23 cellular contexts compared by ENCODE assay signal in genomic region chr6:135640048-135640447, GRCh38.
DNase-seq lines count a peak whose midpoint lies in the region; ATAC-seq and TF ChIP-seq lines count a peak whose summit lies in the region.
"Had no signal": no experiment of that assay in that cellular context is flagged by ENCODE, and none has a peak within 500 bp of the region (broad histone marks: within the 10 kb centered on the region; RNA-seq: fewer than 3 reads in every experiment).

No MANE protein-coding gene starts in this region.

- H3K36me3 ChIP-seq in GM23338 (ENCODE audit: insufficient read depth) = no peaks in the 10 kb centered on the region
- H3K36me3 ChIP-seq: HAP-1 had no signal

- H3K9me2 ChIP-seq in GM23338 (ENCODE audit: insufficient read depth) = no peaks in the 10 kb centered on the region

- H3K27ac Mint-ChIP-seq in activated T-cell treated with anti-CD3 and anti-CD28 coated beads, Interleukin-2, amount 50 U/mL, for 72 hours = peak overlapping the region; percentile 7
- H3K27ac Mint-ChIP-seq in GM23338 = peak overlapping the region; percentile 38
- H3K27ac Mint-ChIP-seq in T-helper 2 cell treated with Interferon-gamma antibody and Interleukin-4, amounts not matched to agents 5 μg/mL and 100 μg/mL, for 36 hours = peak overlapping the region; percentile 82
- H3K27ac Mint-ChIP-seq in activated naive CD8-positive, alpha-beta T cell treated with anti-CD3 and anti-CD28 coated beads, Interleukin-2, amount 50 U/mL, for 24 hours = peak overlapping the region; percentile 81
- H3K27ac Mint-ChIP-seq: B cell; CD8-positive, alpha-beta T cell; HFFc6 had no signal

- peak overlapping the region; percentile 48; the same call in 1 of the 2 replicates for H2AFZ ChIP-seq in GM23338

- H3K4me3 ChIP-seq in GM23338 = no peak overlapping the region
- H3K4me3 ChIP-seq: HAP-1 had no signal

- no peak overlapping the region for H3K4me2 ChIP-seq in GM23338
- H3K4me2 ChIP-seq: KMS-11 had no signal

- peak; percentile 6 for ATAC-seq in activated T-cell treated with anti-CD3 and anti-CD28 coated beads, Interleukin-2, amount 50 U/mL, for 72 hours (replicated peaks in 1 of 2)
- no peak for ATAC-seq in GM23338
- ATAC-seq in activated naive CD8-positive, alpha-beta T cell treated with anti-CD3 and anti-CD28 coated beads, Interleukin-2, amount 50 U/mL, for 24 hours = no peak
- no peak for ATAC-seq in GM18907 (IDR thresholded peaks at IDR 0.05; ENCODE audit: unreplicated experiment)
- ATAC-seq: CD8-positive, alpha-beta T cell; Panc1 had no signal

- no peaks in the 10 kb centered on the region for H3K27me3 Mint-ChIP-seq in activated T-cell treated with anti-CD3 and anti-CD28 coated beads, Interleukin-2, amount 50 U/mL, for 72 hours (ENCODE audit: low read depth)
- H3K27me3 Mint-ChIP-seq in GM23338 (ENCODE audit: insufficient read depth, low read depth, poor library complexity) = peaks cover 1% of the 10 kb centered on the region
- no peaks in the 10 kb centered on the region for H3K27me3 Mint-ChIP-seq in T-helper 2 cell treated with Interferon-gamma antibody and Interleukin-4, amounts not matched to agents 5 μg/mL and 100 μg/mL, for 36 hours (ENCODE audit: low read depth)
- H3K27me3 Mint-ChIP-seq in activated naive CD8-positive, alpha-beta T cell treated with anti-CD3 and anti-CD28 coated beads, Interleukin-2, amount 50 U/mL, for 24 hours = peaks cover 7% of the 10 kb centered on the region
- H3K27me3 Mint-ChIP-seq: B cell had no signal

- H3K79me2 ChIP-seq in GM23338 (replicated peaks; ENCODE audit: insufficient read depth) = no peaks in the 10 kb centered on the region

- H3K4me1 ChIP-seq in GM23338 (ENCODE audit: insufficient read depth) = no peaks in the 10 kb centered on the region
- H3K4me1 ChIP-seq: Caco-2, HAP-1 had no signal

- DNase-seq in activated T-cell treated with anti-CD3 and anti-CD28 coated beads, Interleukin-2, amount 50 U/mL, for 72 hours = no peak
- DNase-seq in activated T-cell treated with anti-CD3 and anti-CD28 coated beads for 4 hours = no peak
- no peak for DNase-seq in GM23338 (ENCODE audit: low spot score)
- DNase-seq in T-helper 2 cell treated with Interferon-gamma antibody and Interleukin-4, amounts not matched to agents 5 μg/mL and 100 μg/mL, for 36 hours (ENCODE audit: low spot score) = no peak
- no peak for DNase-seq in activated naive CD8-positive, alpha-beta T cell treated with anti-CD3 and anti-CD28 coated beads, Interleukin-2, amount 50 U/mL, for 24 hours
- DNase-seq in NCI-H446 treated with DMSO at 0.1 percent for 48 hours (lab: John Stamatoyannopoulos, UW) = no peak
- no peak for DNase-seq in NCI-H1417 (lab: John Stamatoyannopoulos, UW)
- DNase-seq: Caco-2; CD8-positive, alpha-beta T cell; GOT3; HFFc6; MM.1S; NCI-H1694; NCI-H2029 treated with DMSO at 0.1 percent for 48 hours; NCI-H526 treated with DMSO at 0.1 percent for 48 hours; SHP77 had no signal

- no peaks in the 10 kb centered on the region for H3K27me3 ChIP-seq in GM23338 (ENCODE audit: insufficient read depth)

- peak overlapping the region; percentile 53 to 63 for H3K4me3 Mint-ChIP-seq in activated T-cell treated with anti-CD3 and anti-CD28 coated beads, Interleukin-2, amount 50 U/mL, for 72 hours
- no peak overlapping the region for H3K4me3 Mint-ChIP-seq in GM23338
- peak overlapping the region; percentile 50 for H3K4me3 Mint-ChIP-seq in T-helper 2 cell treated with Interferon-gamma antibody and Interleukin-4, amounts not matched to agents 5 μg/mL and 100 μg/mL, for 36 hours
- peak overlapping the region; percentile 49 for H3K4me3 Mint-ChIP-seq in activated naive CD8-positive, alpha-beta T cell treated with anti-CD3 and anti-CD28 coated beads, Interleukin-2, amount 50 U/mL, for 24 hours
- H3K4me3 Mint-ChIP-seq: B cell; CD8-positive, alpha-beta T cell; HFFc6 had no signal

- no peaks in the 10 kb centered on the region for H4K20me1 ChIP-seq in GM23338 (replicated peaks; ENCODE audit: insufficient read depth)

- no peak for TF ChIP-seq CTCF in GM23338 (conservative IDR thresholded peaks at IDR 0.05; ENCODE audit: low read depth in 2 of 2)

- H3K36me3 Mint-ChIP-seq in activated T-cell treated with anti-CD3 and anti-CD28 coated beads, Interleukin-2, amount 50 U/mL, for 72 hours (ENCODE audit: insufficient read depth in 2 of 2) = peaks cover 8 to 46% of the 10 kb centered on the region in 2 donors
- no peaks in the 10 kb centered on the region for H3K36me3 Mint-ChIP-seq in GM23338 (ENCODE audit: low read depth)
- H3K36me3 Mint-ChIP-seq in T-helper 2 cell treated with Interferon-gamma antibody and Interleukin-4, amounts not matched to agents 5 μg/mL and 100 μg/mL, for 36 hours (ENCODE audit: low read depth) = peaks cover 44% of the 10 kb centered on the region
- peaks cover 30% of the 10 kb centered on the region for H3K36me3 Mint-ChIP-seq in activated naive CD8-positive, alpha-beta T cell treated with anti-CD3 and anti-CD28 coated beads, Interleukin-2, amount 50 U/mL, for 24 hours (ENCODE audit: low read depth)
- H3K36me3 Mint-ChIP-seq: CD8-positive, alpha-beta T cell had no signal

- H3F3A ChIP-seq in GM23338 (replicated peaks; ENCODE audit: low read depth) = no peaks in the 10 kb centered on the region

- peaks cover 3 to 7% of the 10 kb centered on the region in 2 donors for H3K9me3 Mint-ChIP-seq in activated T-cell treated with anti-CD3 and anti-CD28 coated beads, Interleukin-2, amount 50 U/mL, for 72 hours
- no peaks in the 10 kb centered on the region for H3K9me3 Mint-ChIP-seq in GM23338
- H3K9me3 Mint-ChIP-seq in T-helper 2 cell treated with Interferon-gamma antibody and Interleukin-4, amounts not matched to agents 5 μg/mL and 100 μg/mL, for 36 hours = peaks cover 36% of the 10 kb centered on the region
- peaks cover 23% of the 10 kb centered on the region for H3K9me3 Mint-ChIP-seq in activated naive CD8-positive, alpha-beta T cell treated with anti-CD3 and anti-CD28 coated beads, Interleukin-2, amount 50 U/mL, for 24 hours
- H3K9me3 Mint-ChIP-seq: CD8-positive, alpha-beta T cell; HFFc6 had no signal

- no peak overlapping the region for H3K27ac ChIP-seq in GM23338 (ENCODE audit: low read depth)
- H3K27ac ChIP-seq: C4-2B, KMS-11, RWPE1 had no signal

- peaks cover 51% of the 10 kb centered on the region for H3K4me1 Mint-ChIP-seq in activated T-cell treated with anti-CD3 and anti-CD28 coated beads, Interleukin-2, amount 50 U/mL, for 72 hours (ENCODE audit: low read depth)
- H3K4me1 Mint-ChIP-seq in GM23338 = no peaks in the 10 kb centered on the region
- H3K4me1 Mint-ChIP-seq in T-helper 2 cell treated with Interferon-gamma antibody and Interleukin-4, amounts not matched to agents 5 μg/mL and 100 μg/mL, for 36 hours (ENCODE audit: low read depth) = peaks cover 51% of the 10 kb centered on the region
- H3K4me1 Mint-ChIP-seq in activated naive CD8-positive, alpha-beta T cell treated with anti-CD3 and anti-CD28 coated beads, Interleukin-2, amount 50 U/mL, for 24 hours = peaks cover 47% of the 10 kb centered on the region
- H3K4me1 Mint-ChIP-seq: B cell had no signal

TF ChIP-seq in GM23338, 12 proteins besides CTCF, POLR2A, EP300 and RAD21 (continues in another document):
- no peak for TF ChIP-seq ZNF114 (CRISPR knock-in tag; IDR thresholded peaks at IDR 0.05)
- TF ChIP-seq STAT1 (IDR thresholded peaks at IDR 0.05; ENCODE audit: unreplicated experiment) = no peak
- no peak for TF ChIP-seq JUNB (IDR thresholded peaks at IDR 0.05; ENCODE audit: unreplicated experiment)
- TF ChIP-seq ETS1 (IDR thresholded peaks at IDR 0.05) = no peak
- no peak for TF ChIP-seq CREB1 (CRISPR knock-in tag; IDR thresholded peaks at IDR 0.05; ENCODE audit: low read depth)

Comparison
In these comparisons a context has a peak if more than half of its experiments do, and no peak if none do; other contexts are left out.
1. ATAC-seq: peak in activated T-cell treated with anti-CD3 and anti-CD28 coated beads, Interleukin-2, amount 50 U/mL, for 72 hours (2 of 2); none in GM23338 (single experiment), activated naive CD8-positive, alpha-beta T cell treated with anti-CD3 and anti-CD28 coated beads, Interleukin-2, amount 50 U/mL, for 24 hours (single experiment) and GM18907 (single experiment).
2. H3K27ac Mint-ChIP-seq: peak in every context shown above with its lines; median percentile 82 in T-helper 2 cell treated with Interferon-gamma antibody and Interleukin-4, amounts not matched to agents 5 μg/mL and 100 μg/mL, for 36 hours; 81 in activated naive CD8-positive, alpha-beta T cell treated with anti-CD3 and anti-CD28 coated beads, Interleukin-2, amount 50 U/mL, for 24 hours; 38 in GM23338; 7 in activated T-cell treated with anti-CD3 and anti-CD28 coated beads, Interleukin-2, amount 50 U/mL, for 72 hours.